Comparison of ENCODE assay signal across 7 cellular contexts in genomic region chr17:63881935-63882601, GRCh38. TPM values are rescaled to one million over a fixed set of nuclear protein-coding genes. Genes with fewer than 3 reads are reported as not detected.
DNase-seq lines count a peak whose midpoint lies in the region; ATAC-seq and TF ChIP-seq lines count a peak whose summit lies in the region.

Gene GH2, minus strand, starts transcription at chr17:63881944. Its CDS starts 143 bp downstream, at chr17:63881801.

- peak; percentile 76 for DNase-seq in NAMALWA (ENCODE audit: low spot score)
- DNase-seq in activated CD4-positive, alpha-beta T cell treated with anti-CD3 and anti-CD28 coated beads for 4 hours, result peak; percentile 54 to 66
- peak; percentile 29 for DNase-seq in dedifferentiated amniotic fluid mesenchymal stem cell (ENCODE audit: extremely low spot score)
- DNase-seq in mesendoderm, result peak; percentile 82
- peak; percentile 19 to 62 (median 44) for DNase-seq in stimulated activated naive CD4-positive, alpha-beta T cell (lab: John Stamatoyannopoulos, UW)

- peaks cover 3% of the 10 kb centered on the region for H3K4me1 ChIP-seq in mesendoderm (ENCODE audit: control insufficient read depth, low read depth, low read length)

- no peaks in the 10 kb centered on the region for H3K36me3 ChIP-seq in mesendoderm (ENCODE audit: control insufficient read depth, insufficient read depth, low read length)

- peak within 1 kb of the TSS; percentile 21 for H3K9ac ChIP-seq in mesendoderm (ENCODE audit: low read length)

- peak within 1 kb of the TSS; percentile 49 for H3K56ac ChIP-seq in mesendoderm (ENCODE audit: low read length)

- H3K23ac ChIP-seq in mesendoderm (ENCODE audit: low read length), result no peak within 1 kb of the TSS

- H2BK120ac ChIP-seq in mesendoderm (ENCODE audit: low read depth, low read length), result no peak within 1 kb of the TSS

- H3K4ac ChIP-seq in mesendoderm (ENCODE audit: low read depth, low read length), result no peak within 1 kb of the TSS

- H2AK5ac ChIP-seq in mesendoderm (ENCODE audit: low read length), result no peak within 1 kb of the TSS

- no peak within 1 kb of the TSS for H3K18ac ChIP-seq in mesendoderm (ENCODE audit: low read length)

- WGBS in mesendoderm (ENCODE audit: extremely low coverage, insufficient coverage, low lambda C conversion rate), result no CpG with 5 or more reads among the region's 15 CpGs

- H3K79me2 ChIP-seq in mesendoderm (ENCODE audit: control insufficient read depth, insufficient read depth, low read length), result no peaks in the 10 kb centered on the region

- H2BK5ac ChIP-seq in mesendoderm (ENCODE audit: low read length), result no peak within 1 kb of the TSS

- peak; percentile 86 for TF ChIP-seq CTCF in GM12872 (IDR thresholded peaks at IDR 0.05; ENCODE audit: insufficient read depth, low read depth, low read length)

- H3K27me3 ChIP-seq in mesendoderm (ENCODE audit: insufficient read depth, low read length, poor library complexity), result no peaks in the 10 kb centered on the region

- ATAC-seq in GM18505 (IDR thresholded peaks at IDR 0.05; ENCODE audit: unreplicated experiment), result no peak

- H3K4me2 ChIP-seq in mesendoderm (ENCODE audit: low read length), result no peak within 1 kb of the TSS

- no peak for TF ChIP-seq POLR2A in GM18505 (IDR thresholded peaks at IDR 0.05; ENCODE audit: borderline replicate concordance, extremely low read depth, insufficient read depth, insufficient read length)

- no peak within 1 kb of the TSS for H4K8ac ChIP-seq in mesendoderm (ENCODE audit: low read depth, low read length)

- no peak within 1 kb of the TSS for H3K4me3 ChIP-seq in mesendoderm (ENCODE audit: low read length)

- no peak within 1 kb of the TSS for H4K5ac ChIP-seq in mesendoderm (ENCODE audit: low read length)

- no peaks in the 10 kb centered on the region for H3K79me1 ChIP-seq in mesendoderm (ENCODE audit: low read length)

- no peak within 1 kb of the TSS for H3K27ac ChIP-seq in mesendoderm (ENCODE audit: low read depth, low read length)

- no peak within 1 kb of the TSS for H2BK15ac ChIP-seq in mesendoderm (replicated peaks; ENCODE audit: low read depth)

RNA-seq across cellular contexts. Expression of gene GH2, which starts in this region (rescaled TPM):
- 1.4 TPM for polyA plus RNA-seq in mesendoderm (2013, experiment 1 of 2)
- 1.6 TPM for polyA plus RNA-seq in mesendoderm (2013, experiment 2 of 2)

Comparison
In these comparisons a context has a peak if more than half of its experiments do, and no peak if none do; other contexts are left out.
1. DNase-seq: peak in every context shown above with its lines; median percentile 82 in mesendoderm; 76 in NAMALWA; 60 in activated CD4-positive, alpha-beta T cell treated with anti-CD3 and anti-CD28 coated beads for 4 hours; 44 in stimulated activated naive CD4-positive, alpha-beta T cell; 29 in dedifferentiated amniotic fluid mesenchymal stem cell.